Comparison of ENCODE assay signal across 1 cellular context in the genomic region with DNA sequence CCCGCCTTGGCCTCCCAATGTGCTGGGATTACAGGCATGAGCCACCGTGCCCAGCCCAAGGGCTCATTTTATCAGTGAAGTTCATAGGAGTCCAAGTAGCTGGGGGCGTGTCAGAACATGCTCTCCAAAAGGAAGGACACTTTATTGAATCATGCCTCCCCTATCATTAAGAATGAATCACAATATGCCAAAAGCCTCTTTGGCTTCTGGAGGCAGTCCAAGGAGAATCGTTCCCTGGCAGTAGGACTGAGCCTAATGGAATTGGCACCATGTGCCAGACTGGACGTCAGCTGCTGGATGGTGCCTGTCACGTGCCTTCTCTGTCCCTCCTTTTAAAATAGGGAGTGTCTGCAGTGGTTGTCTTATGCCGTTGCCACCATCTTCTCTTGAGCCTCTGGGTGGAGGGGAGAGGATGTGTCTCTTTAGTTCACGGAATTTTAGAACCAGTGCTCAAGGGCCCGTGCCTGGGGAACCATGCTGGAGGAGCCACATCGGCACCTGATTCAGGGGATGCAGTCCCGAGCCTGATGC.
TF ChIP-seq lines count a peak whose summit lies in the region.

No MANE protein-coding gene starts in this region.

TF ChIP-seq in SK-N-SH, 30 proteins besides CTCF, POLR2A, EP300 and RAD21 (continued from another document):
- TF ChIP-seq REST (IDR thresholded peaks at IDR 0.05; ENCODE audit: low read depth, low read length): no peak
- no peak for TF ChIP-seq TCF12 (IDR thresholded peaks at IDR 0.05)
- TF ChIP-seq, protein P1, sequence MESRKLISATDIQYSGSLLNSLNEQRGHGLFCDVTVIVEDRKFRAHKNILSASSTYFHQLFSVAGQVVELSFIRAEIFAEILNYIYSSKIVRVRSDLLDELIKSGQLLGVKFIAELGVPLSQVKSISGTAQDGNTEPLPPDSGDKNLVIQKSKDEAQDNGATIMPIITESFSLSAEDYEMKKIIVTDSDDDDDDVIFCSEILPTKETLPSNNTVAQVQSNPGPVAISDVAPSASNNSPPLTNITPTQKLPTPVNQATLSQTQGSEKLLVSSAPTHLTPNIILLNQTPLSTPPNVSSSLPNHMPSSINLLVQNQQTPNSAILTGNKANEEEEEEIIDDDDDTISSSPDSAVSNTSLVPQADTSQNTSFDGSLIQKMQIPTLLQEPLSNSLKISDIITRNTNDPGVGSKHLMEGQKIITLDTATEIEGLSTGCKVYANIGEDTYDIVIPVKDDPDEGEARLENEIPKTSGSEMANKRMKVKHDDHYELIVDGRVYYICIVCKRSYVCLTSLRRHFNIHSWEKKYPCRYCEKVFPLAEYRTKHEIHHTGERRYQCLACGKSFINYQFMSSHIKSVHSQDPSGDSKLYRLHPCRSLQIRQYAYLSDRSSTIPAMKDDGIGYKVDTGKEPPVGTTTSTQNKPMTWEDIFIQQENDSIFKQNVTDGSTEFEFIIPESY (IDR thresholded peaks at IDR 0.05; ENCODE audit: borderline replicate concordance, low read depth): no peak
- TF ChIP-seq NRF1 (IDR thresholded peaks at IDR 0.05; ENCODE audit: low read depth, low read length): no peak
- TF ChIP-seq RCOR1 (IDR thresholded peaks at IDR 0.05; ENCODE audit: low read length): no peak
